ENCODE assay signal across 24 cellular contexts in genomic region chr12:84315926-84316325, GRCh38.
"Had no signal": no experiment of that assay in that cellular context is flagged by ENCODE, and none has a peak within 500 bp of the region (broad histone marks: within the 10 kb centered on the region; RNA-seq: fewer than 3 reads in every experiment).

No MANE protein-coding gene starts in this region.

- H3K27ac ChIP-seq: adrenal gland, SJSA1 had no signal

- H3K27me3 ChIP-seq: adrenal gland, SJSA1 had no signal

- DNase-seq: activated CD4-positive, alpha-beta T cell treated with anti-CD3 and anti-CD28 coated beads for 48 hours; activated CD4-positive, alpha-beta T cell treated with anti-CD3 and anti-CD28 coated beads, Interleukin-2, amount 50 U/mL, for 4 hours; activated CD4-positive, CD25-positive, alpha-beta regulatory T cell treated with anti-CD3 and anti-CD28 coated beads, Interleukin-2, amount 50 U/mL, for 72 hours; activated CD8-positive, alpha-beta memory T cell treated with anti-CD3 and anti-CD28 coated beads, Interleukin-2, amount 50 U/mL, for 48 hours; activated CD8-positive, alpha-beta T cell treated with anti-CD3 and anti-CD28 coated beads, Interleukin-2, amount 10 ng/mL, durations not matched to agents 7 days and 5 days; activated naive CD4-positive, alpha-beta T cell treated with anti-CD3 and anti-CD28 coated beads, Interleukin-2, amount 50 U/mL, for 16 hours; activated naive CD8-positive, alpha-beta T cell treated with anti-CD3 and anti-CD28 coated beads, Interleukin-2, amount 10 ng/mL, durations not matched to agents 7 days and 5 days; activated T-cell treated with anti-CD3 and anti-CD28 coated beads, Interleukin-2, amount 50 U/mL, for 1 hour; adrenal gland; anterior cingulate cortex; cerebellar nuclear complex; NCI-H1048; NCI-H1417 treated with DMSO at 0.1 percent for 48 hours; NCI-H1694; NCI-H2029; NCI-H2107; NCI-H526; NCI-H82; SHP77; T-helper 17 cell; T-helper 9 cell had no signal

- ATAC-seq: activated CD8-positive, alpha-beta T cell treated with anti-CD3 and anti-CD28 coated beads, Interleukin-2, amount 10 ng/mL, durations not matched to agents 7 days and 5 days; SK-N-SH treated with all-trans-retinoic acid at 6 μM for 48 hours; T-helper 17 cell; WTC11 had no signal

- H3K4me1 ChIP-seq: adrenal gland, SJSA1 had no signal

- H3K36me3 ChIP-seq: adrenal gland, SJSA1 had no signal

- H3K4me3 ChIP-seq: adrenal gland, SJSA1 had no signal

- H3K9me3 ChIP-seq: adrenal gland, SJSA1 had no signal
